ENCODE assay signal across 13 cellular contexts in the genomic region with DNA sequence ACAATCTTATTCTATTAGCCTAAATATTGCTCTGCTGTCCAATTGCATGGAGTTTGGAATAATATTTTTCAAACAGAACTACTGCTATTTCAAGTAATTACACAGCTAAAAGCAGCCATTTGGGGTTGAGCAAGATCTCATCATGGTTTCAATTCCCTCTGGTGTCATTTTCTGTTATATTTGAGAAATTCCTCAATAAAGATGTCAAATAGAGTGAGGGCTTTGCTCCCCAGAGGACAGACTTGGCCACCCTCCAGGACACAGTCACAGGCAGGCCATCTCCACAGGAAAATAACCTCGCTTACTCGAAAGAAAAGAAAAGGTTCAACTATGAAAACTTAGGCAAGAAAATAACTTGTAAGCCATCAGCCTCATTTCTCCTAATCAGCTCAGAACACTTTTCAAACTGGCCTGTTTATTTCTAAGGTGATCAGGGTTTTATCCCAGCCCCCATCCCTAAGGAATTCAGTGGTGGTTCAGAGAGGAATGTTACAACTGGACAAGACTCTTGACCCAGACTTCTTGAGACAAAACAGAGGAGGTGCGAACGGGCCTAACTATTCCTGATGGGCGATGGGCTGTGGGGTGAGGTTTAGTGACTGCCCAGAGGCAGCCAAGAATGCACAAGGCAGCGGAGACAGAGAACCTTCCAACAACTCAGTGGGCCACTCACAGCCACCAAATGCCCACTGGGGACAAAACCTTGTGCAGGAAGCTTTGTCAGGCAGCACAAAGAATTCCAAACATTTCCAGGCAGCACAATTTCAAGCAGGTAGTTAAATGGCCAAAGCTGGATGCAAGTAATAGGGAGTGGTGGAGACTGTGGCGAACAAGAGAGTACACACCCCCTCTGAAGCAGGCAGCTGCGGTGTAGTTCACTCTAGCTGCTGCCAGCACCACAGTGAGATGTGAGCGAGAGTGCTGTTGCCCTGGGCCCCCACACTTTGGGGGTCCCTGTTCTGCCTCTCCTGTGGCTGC. TPM values are rescaled to one million over a fixed set of nuclear protein-coding genes. Genes with fewer than 3 reads are reported as not detected.
A peak's percentile ranks its signal among the peaks of the same experiment; 100 is the strongest.
DNase-seq lines count a peak whose midpoint lies in the region; ATAC-seq and TF ChIP-seq lines count a peak whose summit lies in the region.
"Had no signal": no experiment of that assay in that cellular context is flagged by ENCODE, and none has a peak within 500 bp of the region (broad histone marks: within the 10 kb centered on the region; RNA-seq: fewer than 3 reads in every experiment).

No MANE protein-coding gene starts in this region.

- in situ Hi-C loops in gastrocnemius medialis (cut with MboI; ENCODE audit: low sequenced_read_pairs in 4 of 4): no loop called here

- ATAC-seq in gastrocnemius medialis (peak; percentile 61 to 66), left colon (no peak), GM19397 (IDR thresholded peaks at IDR 0.05; ENCODE audit: unreplicated experiment) (no peak), HG02870 (IDR thresholded peaks at IDR 0.05; ENCODE audit: unreplicated experiment) (no peak)
- ATAC-seq: HepG2; naive thymus-derived CD4-positive, alpha-beta T cell had no signal

- TF ChIP-seq POLR2A in gastrocnemius medialis (IDR thresholded peaks at IDR 0.05): no peak

- H3K4me3 ChIP-seq in cardiac muscle cell: no peak overlapping the region
- no peak overlapping the region for H3K4me3 ChIP-seq in gastrocnemius medialis

- H3K27ac ChIP-seq in cardiac muscle cell (peak overlapping the region; percentile 65), gastrocnemius medialis (peak overlapping the region in 2 of 4 donors; percentile 25 to 29)

- TF ChIP-seq CTCF in cardiac muscle cell (IDR thresholded peaks at IDR 0.05; ENCODE audit: low read depth, low read length) (no peak), gastrocnemius medialis (IDR thresholded peaks at IDR 0.05 in 4 of 5, conservative IDR thresholded peaks at IDR 0.05 in 1 of 5) (no peak)

- H3K36me3 ChIP-seq in cardiac muscle cell (no peaks in the 10 kb centered on the region), gastrocnemius medialis (no peaks in the 10 kb centered on the region)

- intact Hi-C loops in gastrocnemius medialis (cut with DNase I; ENCODE audit: low total_unique reads) (no loop called here), left colon (cut with DNase I, micrococcal nuclease) (no loop called here)

- no peaks in the 10 kb centered on the region for H3K9me3 ChIP-seq in cardiac muscle cell (ENCODE audit: low read depth)
- H3K9me3 ChIP-seq in gastrocnemius medialis: no peaks in the 10 kb centered on the region

- H3K4me1 ChIP-seq in cardiac muscle cell (ENCODE audit: low read depth) (peaks cover 40% of the 10 kb centered on the region), gastrocnemius medialis (peaks cover 0 to 5% of the 10 kb centered on the region in 2 donors)

- no peaks in the 10 kb centered on the region for H3K27me3 ChIP-seq in cardiac muscle cell
- peaks cover 0 to 5% (median 3%) of the 10 kb centered on the region in 3 donors for H3K27me3 ChIP-seq in gastrocnemius medialis

- DNase-seq in ELF-1 (ENCODE audit: low read depth, low spot score) (peak; percentile 64), NOMO-1 treated with DMSO at 0.1 percent for 48 hours (lab: John Stamatoyannopoulos, UW; ENCODE audit: unreplicated experiment) (peak; percentile 85), cardiac muscle cell (ENCODE audit: low read depth in 1 of 2, low spot score in 1 of 2) (peak; percentile 21 to 73), gastrocnemius medialis (peak; percentile 53 to 72), T-helper 2 cell (no peak), left colon (no peak)
- DNase-seq: CD8-positive, alpha-beta memory T cell; naive thymus-derived CD4-positive, alpha-beta T cell; NCI-H2227 treated with DMSO at 0.1 percent for 48 hours; stimulated activated CD4-positive, alpha-beta T cell treated with anti-CD3 and anti-CD28 coated beads, Interleukin-12 subunit alpha, Interleukin-12 subunit beta, amount 100 ng/mL, for 4 hours had no signal

RNA-seq across cellular contexts. Expression of a gene that starts 29.4 kb away (rescaled TPM):
- total RNA-seq in cardiac muscle cell (1.8 and 6.9 TPM in 2 replicates), gastrocnemius medialis (under 1 TPM; 0.20 to 0.55 (median 0.41) TPM), left colon (1 to 10 TPM; 3.8 to 5.8 TPM)
- polyA plus RNA-seq in cardiac muscle cell: 2.1 and 8.7 TPM in 2 replicates
- polyA plus RNA-seq: CD8-positive, alpha-beta memory T cell; naive thymus-derived CD4-positive, alpha-beta T cell had no signal

Comparison
In these comparisons a context has a peak if more than half of its experiments do, and no peak if none do; other contexts are left out.
1. DNase-seq: peak in ELF-1 (single experiment), NOMO-1 treated with DMSO at 0.1 percent for 48 hours (single experiment), cardiac muscle cell (2 of 2) and gastrocnemius medialis (2 of 2); none in T-helper 2 cell (0 of 5) and left colon (0 of 2).
2. ATAC-seq: peak in gastrocnemius medialis (2 of 2); none in left colon (single experiment), GM19397 (single experiment) and HG02870 (single experiment).